Comparison of ENCODE assay signal across 10 cellular contexts in genomic region chr5:148035676-148036075, GRCh38. TPM values are rescaled to one million over a fixed set of nuclear protein-coding genes. Genes with fewer than 3 reads are reported as not detected.
"Had no signal": no experiment of that assay in that cellular context is flagged by ENCODE, and none has a peak within 500 bp of the region (broad histone marks: within the 10 kb centered on the region; RNA-seq: fewer than 3 reads in every experiment).

No MANE protein-coding gene starts in this region.

- H3K9me3 ChIP-seq: HAP-1 had no signal

- H3K27ac Mint-ChIP-seq: HFFc6, IgD-negative memory B cell had no signal

- H3K36me3 ChIP-seq: HAP-1 had no signal

- H3K4me1 ChIP-seq: HAP-1 had no signal

- H2AFZ ChIP-seq: GM23248 had no signal

- ATAC-seq: HCT116, HepG2 had no signal

- H3K27ac ChIP-seq: GM23248, HL-60 had no signal

- DNase-seq: GM23248, GOT3, H7, HFFc6 had no signal

- H3K36me3 Mint-ChIP-seq: IgD-negative memory B cell had no signal

- H3K27me3 Mint-ChIP-seq: IgD-negative memory B cell had no signal

- H3K4me3 ChIP-seq: GM23248, HAP-1 had no signal

- H3K9me3 Mint-ChIP-seq: IgD-negative memory B cell had no signal

- H3K9ac ChIP-seq: GM23248 had no signal

- H3K4me1 Mint-ChIP-seq: IgD-negative memory B cell had no signal

- H3K4me3 Mint-ChIP-seq: HFFc6, IgD-negative memory B cell had no signal

RNA-seq across cellular contexts. Expression of gene SPINK5, which starts 28.1 kb away (rescaled TPM):
- total RNA-seq: GM23248, HepG2, HFFc6, HT1080 had no signal
- polyA plus RNA-seq: GM23248, IgD-negative memory B cell had no signal
